ENCODE assay signal across 8 cellular contexts in the genomic region with DNA sequence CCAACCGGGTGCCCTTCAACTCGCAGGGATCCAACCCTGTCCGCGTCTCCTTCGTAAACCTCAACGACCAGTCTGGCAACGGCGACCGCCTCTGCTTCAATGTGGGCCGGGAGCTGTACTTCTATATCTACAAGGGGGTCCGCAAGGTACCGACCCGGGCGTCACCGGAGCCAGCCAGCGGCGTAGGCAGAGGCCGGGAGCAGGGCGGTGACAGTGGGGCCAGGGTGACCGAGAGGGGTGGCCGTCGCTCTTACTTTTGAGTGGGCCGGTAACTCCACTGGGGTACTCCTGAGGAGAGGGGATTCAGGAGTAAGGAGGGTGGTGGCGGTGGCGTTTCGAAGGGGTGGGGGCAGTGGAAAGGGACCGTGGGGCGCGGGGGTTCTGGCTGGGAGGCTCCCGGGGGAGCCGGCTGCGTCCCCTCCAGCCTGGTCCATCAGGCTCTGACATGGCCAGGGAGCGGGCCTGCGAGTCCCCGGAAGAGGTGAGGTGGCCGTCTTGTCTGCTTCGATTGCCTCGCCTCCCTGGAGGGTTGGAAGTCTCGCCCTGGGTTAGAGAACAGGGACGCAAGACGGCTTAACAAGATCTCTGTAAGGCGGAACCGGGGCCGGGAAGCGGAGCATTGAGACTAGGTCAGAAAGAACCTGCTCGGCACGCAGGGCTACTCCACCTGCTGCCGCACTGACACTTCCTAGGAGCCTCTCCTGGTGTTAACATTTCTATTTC. TPM values are rescaled to one million over a fixed set of nuclear protein-coding genes. Genes with fewer than 3 reads are reported as not detected.
DNase-seq lines count a peak whose midpoint lies in the region; ATAC-seq and TF ChIP-seq lines count a peak whose summit lies in the region.

No MANE protein-coding gene starts in this region.

- H3K36me3 ChIP-seq in GM23248 (ENCODE audit: low read depth) (no peaks in the 10 kb centered on the region), Loucy (ENCODE audit: insufficient read depth, low read length) (no peaks in the 10 kb centered on the region), suprapubic skin (no peaks in the 10 kb centered on the region)

- H3K9me3 Mint-ChIP-seq in naive B cell = no peaks in the 10 kb centered on the region

- H3K27me3 ChIP-seq in GM23248 (replicated peaks; ENCODE audit: insufficient read depth) = no peaks in the 10 kb centered on the region
- no peaks in the 10 kb centered on the region for H3K27me3 ChIP-seq in Loucy (ENCODE audit: insufficient read depth, low read length, poor library complexity, severe bottlenecking)
- H3K27me3 ChIP-seq in suprapubic skin = no peaks in the 10 kb centered on the region

- H3K9ac ChIP-seq in GM23248 = peak overlapping the region; percentile 90
- peak overlapping the region; percentile 96 for H3K9ac ChIP-seq in Loucy (ENCODE audit: low read depth, low read length, poor library complexity, severe bottlenecking)

- peak overlapping the region; percentile 27 for H3K27ac ChIP-seq in GM23248
- H3K27ac ChIP-seq in suprapubic skin = peak overlapping the region; percentile 93

- peak overlapping the region; percentile 92 for H3K4me2 ChIP-seq in GM23248 (ENCODE audit: unreplicated experiment)
- H3K4me2 ChIP-seq in Loucy (ENCODE audit: low read depth, low read length, poor library complexity, severe bottlenecking) = peak overlapping the region; percentile 98

- in situ Hi-C loops in GM23248 (cut with MboI) = no loop called here

- H3F3A ChIP-seq in GM23248 (ENCODE audit: insufficient read depth) (peaks cover 5% of the 10 kb centered on the region; the same call in 1 of the 2 replicates), Loucy (ENCODE audit: low read depth) (no peaks in the 10 kb centered on the region)

- H3K4me1 Mint-ChIP-seq in naive B cell = peaks cover 21 to 25% (median 23%) of the 10 kb centered on the region in 3 donors

- no peaks in the 10 kb centered on the region for H3K27me3 Mint-ChIP-seq in naive B cell

- peaks cover 54% of the 10 kb centered on the region for H3K79me2 ChIP-seq in GM23248 (ENCODE audit: insufficient read depth)
- H3K79me2 ChIP-seq in Loucy (ENCODE audit: insufficient read depth, low read length) = peaks cover 59% of the 10 kb centered on the region

- no peak for TF ChIP-seq POLR2A in suprapubic skin (IDR thresholded peaks at IDR 0.05)

- H3K36me3 Mint-ChIP-seq in naive B cell = no peaks in the 10 kb centered on the region

- H3K9me3 ChIP-seq in GM23248 (ENCODE audit: low read depth) (no peaks in the 10 kb centered on the region), Loucy (ENCODE audit: insufficient read depth, low read depth, low read length) (no peaks in the 10 kb centered on the region), suprapubic skin (no peaks in the 10 kb centered on the region)

- TF ChIP-seq EP300 in suprapubic skin (IDR thresholded peaks at IDR 0.05) = no peak

- H3K4me3 Mint-ChIP-seq in naive B cell = peak overlapping the region; percentile 96 to 100 (median 99)

- ATAC-seq in esophagus mucosa (peak; percentile 33), naive B cell (ENCODE audit: low read depth in 2 of 2) (peak; percentile 18 to 24)

- DNase-seq in GM03348 (ENCODE audit: low spot score) (peak; percentile 57), GM23248 (peak; percentile 69), naive B cell (peak; percentile 17), suprapubic skin (ENCODE audit: low spot score in 2 of 2) (peak; percentile 66 to 78), AML-193 (lab: John Stamatoyannopoulos, UW) (no peak)
- DNase-seq in activated CD8-positive, alpha-beta memory T cell treated with anti-CD3 and anti-CD28 coated beads, Interleukin-2, amount 50 U/mL, for 48 hours = peak; percentile 73

- peak overlapping the region; percentile 86 for H3K4me3 ChIP-seq in GM23248
- peak overlapping the region; percentile 96 for H3K4me3 ChIP-seq in Loucy (ENCODE audit: low read length, poor library complexity, severe bottlenecking)
- peak overlapping the region; percentile 98 for H3K4me3 ChIP-seq in suprapubic skin

- WGBS in GM23248 (ENCODE audit: low coverage in 1 of 2, low lambda C conversion rate in 2 of 2, missing lambda C conversion rate in 2 of 2), 2 experiments = 0 to 1% methylated on average over 38 to 41 of the region's 48 CpGs
- 0% methylated on average over 37 of the region's 48 CpGs for WGBS in suprapubic skin

- H2AFZ ChIP-seq in GM23248 = peak overlapping the region; percentile 95
- peak overlapping the region; percentile 94 for H2AFZ ChIP-seq in Loucy (ENCODE audit: low read length)

- peak overlapping the region; percentile 89 to 99 (median 98) for H3K27ac Mint-ChIP-seq in naive B cell

- TF ChIP-seq CTCF in Loucy (conservative IDR thresholded peaks at IDR 0.05; ENCODE audit: low read length) (no peak), suprapubic skin (IDR thresholded peaks at IDR 0.05) (no peak)

- H3K9me2 ChIP-seq in GM23248 (ENCODE audit: insufficient read depth) (no peaks in the 10 kb centered on the region), Loucy (replicated peaks; ENCODE audit: low read depth, low read length) (no peaks in the 10 kb centered on the region)

- no peaks in the 10 kb centered on the region for H4K20me1 ChIP-seq in GM23248 (ENCODE audit: insufficient read depth)
- peaks cover 36% of the 10 kb centered on the region for H4K20me1 ChIP-seq in Loucy (ENCODE audit: insufficient read depth, low read length, poor library complexity, severe bottlenecking)

- H3K4me1 ChIP-seq in GM23248 (ENCODE audit: insufficient read depth) (peaks cover 14% of the 10 kb centered on the region), Loucy (ENCODE audit: insufficient read depth, low read length, poor library complexity, severe bottlenecking) (peaks cover 30% of the 10 kb centered on the region), suprapubic skin (peaks cover 35% of the 10 kb centered on the region)

RNA-seq across cellular contexts. Expression of gene WDR20, which starts 0.5 kb away (rescaled TPM):
- total RNA-seq in GM23248 (2014; rRNA removed; shearing (Covaris generic)) = 15.1 and 16.6 TPM in 2 replicates
- 24.9 and 26.2 TPM in 2 replicates for polyA plus RNA-seq in GM23248 (2016; fragmentation: Nextera tagmentation; extraction: Ambion mirVana)
- 26.5 TPM for total RNA-seq in esophagus mucosa
- 10 to 100 TPM; 11.2 to 23.1 (median 17.3) TPM for polyA plus RNA-seq in naive B cell (ENCODE audit: low read depth in 6 of 6)
- total RNA-seq in suprapubic skin = 10 to 100 TPM; 27.3 to 39.4 (median 33.0) TPM

RNA-seq across cellular contexts. Expression of gene HSP90AA1, which starts 53.3 kb away (rescaled TPM):
- total RNA-seq in GM23248 (2014; rRNA removed; shearing (Covaris generic)) = 371 and 428 TPM in 2 replicates
- polyA plus RNA-seq in GM23248 (2016; fragmentation: Nextera tagmentation; extraction: Ambion mirVana) (638 and 655 TPM in 2 replicates), naive B cell (ENCODE audit: low read depth in 6 of 6) (100 to 1,000 TPM; 133 to 338 (median 304) TPM)
- total RNA-seq in esophagus mucosa (192 TPM), suprapubic skin (100 to 1,000 TPM; 240 to 651 (median 430) TPM)

Comparison
In these comparisons a context has a peak if more than half of its experiments do, and no peak if none do; other contexts are left out.
1. DNase-seq: peak in GM03348 (single experiment), GM23248 (single experiment), activated CD8-positive, alpha-beta memory T cell treated with anti-CD3 and anti-CD28 coated beads, Interleukin-2, amount 50 U/mL, for 48 hours (single experiment), naive B cell (single experiment) and suprapubic skin (2 of 2); none in AML-193 (0 of 2).
2. Peak in every context shown above with its lines, with median percentiles within 50 percentile points of each other: H3K4me3 ChIP-seq.